8 cellular contexts compared by ENCODE assay signal in the genomic region with DNA sequence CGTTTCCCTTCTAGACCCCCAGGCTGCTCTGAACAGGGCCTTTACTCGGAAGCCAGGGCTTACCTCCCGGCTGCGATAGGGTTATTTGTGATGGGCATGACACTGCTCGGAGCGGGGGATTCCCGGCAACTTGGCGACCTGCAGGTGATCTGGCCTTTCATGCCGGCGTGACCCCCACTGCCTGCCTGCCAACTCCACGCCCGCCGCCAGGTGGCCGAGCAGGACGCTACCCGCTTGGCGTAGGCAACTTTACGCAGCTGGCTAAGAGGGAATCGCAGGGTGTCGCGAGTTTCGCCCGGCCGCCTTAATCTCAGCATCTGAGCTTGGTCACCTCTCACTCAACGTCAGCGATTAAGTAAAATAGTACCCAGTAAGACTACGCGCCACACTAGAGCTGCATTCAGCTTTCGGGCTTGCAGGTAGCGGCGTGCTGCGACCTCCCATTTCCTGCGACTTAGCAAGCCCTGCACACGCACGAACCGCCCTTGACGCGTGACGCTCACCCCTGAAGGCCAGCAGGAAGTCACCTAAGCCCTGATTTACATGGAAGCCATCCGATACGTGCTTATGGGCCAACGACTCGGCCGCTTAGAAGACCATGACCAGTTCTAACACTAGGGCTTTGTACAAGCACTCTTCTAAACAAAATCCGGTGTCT. TPM values are rescaled to one million over a fixed set of nuclear protein-coding genes. Genes with fewer than 3 reads are reported as not detected.
DNase-seq lines count a peak whose midpoint lies in the region; ATAC-seq and TF ChIP-seq lines count a peak whose summit lies in the region.

No MANE protein-coding gene starts in this region.

- peaks cover 13% of the 10 kb centered on the region for H3K9me3 Mint-ChIP-seq in T-helper 1 cell treated with Interleukin-12 subunit alpha and Interleukin-12 subunit beta and Interleukin-4 antibody, amounts not matched to agents 30 μg/mL and 1 μg/mL, for 36 hours

- H3K27ac Mint-ChIP-seq in T-helper 1 cell treated with Interleukin-12 subunit alpha and Interleukin-12 subunit beta and Interleukin-4 antibody, amounts not matched to agents 30 μg/mL and 1 μg/mL, for 36 hours, result peak overlapping the region; percentile 97

- no peaks in the 10 kb centered on the region for H3K27me3 Mint-ChIP-seq in T-helper 1 cell treated with Interleukin-12 subunit alpha and Interleukin-12 subunit beta and Interleukin-4 antibody, amounts not matched to agents 30 μg/mL and 1 μg/mL, for 36 hours (ENCODE audit: low read depth)

- peaks cover 46% of the 10 kb centered on the region for H3K4me1 Mint-ChIP-seq in T-helper 1 cell treated with Interleukin-12 subunit alpha and Interleukin-12 subunit beta and Interleukin-4 antibody, amounts not matched to agents 30 μg/mL and 1 μg/mL, for 36 hours (ENCODE audit: low read depth)

- H3K4me3 Mint-ChIP-seq in T-helper 1 cell treated with Interleukin-12 subunit alpha and Interleukin-12 subunit beta and Interleukin-4 antibody, amounts not matched to agents 30 μg/mL and 1 μg/mL, for 36 hours, result peak overlapping the region; percentile 92

- H3K4me3 ChIP-seq in GM12875 (ENCODE audit: low read depth, low read length), result peak overlapping the region; percentile 81

- TF ChIP-seq CTCF in GM12875 (IDR thresholded peaks at IDR 0.05; ENCODE audit: borderline replicate concordance, insufficient read depth, low read depth, low read length), result peak; percentile 86

- ATAC-seq in HG02623 (IDR thresholded peaks at IDR 0.05; ENCODE audit: unreplicated experiment) (peak; percentile 34), sciatic nerve (peak; percentile 66)

- intact Hi-C loops in sciatic nerve (cut with DNase I), result loop anchor here (10.0 kb wide), 1 partner anchor 225 kb away; no protein-coding TSS in a partner anchor

- DNase-seq in NCI-H1092 treated with DMSO at 0.1 percent for 48 hours (lab: John Stamatoyannopoulos, UW), result peak; percentile 92
- peak in 56 of 58 donors; percentile 13 to 84 (median 52) for DNase-seq in anterior cingulate cortex (lab: John Stamatoyannopoulos, UW)
- peak in 49 of 51 donors; percentile 13 to 83 (median 50) for DNase-seq in hypothalamus (lab: John Stamatoyannopoulos, UW)
- DNase-seq in sciatic nerve (ENCODE audit: low spot score), result peak; percentile 87
- no peak for DNase-seq in HPDE6-E6E7 (ENCODE audit: extremely low spot score)

- peaks cover 44% of the 10 kb centered on the region for H3K36me3 Mint-ChIP-seq in T-helper 1 cell treated with Interleukin-12 subunit alpha and Interleukin-12 subunit beta and Interleukin-4 antibody, amounts not matched to agents 30 μg/mL and 1 μg/mL, for 36 hours (ENCODE audit: low read depth)

RNA-seq across cellular contexts. Expression of gene WBP11, which starts 33.3 kb away (rescaled TPM):
- 63.8 TPM for total RNA-seq in sciatic nerve

RNA-seq across cellular contexts. Expression of gene C12orf60, which starts 33.5 kb away (rescaled TPM):
- total RNA-seq in sciatic nerve, result 2.3 TPM

RNA-seq across cellular contexts. Expression of gene SMCO3, which starts 44.0 kb away (rescaled TPM):
- total RNA-seq in sciatic nerve, result 21.0 TPM
